ENCODE assay signal across 1 cellular context in the genomic region with DNA sequence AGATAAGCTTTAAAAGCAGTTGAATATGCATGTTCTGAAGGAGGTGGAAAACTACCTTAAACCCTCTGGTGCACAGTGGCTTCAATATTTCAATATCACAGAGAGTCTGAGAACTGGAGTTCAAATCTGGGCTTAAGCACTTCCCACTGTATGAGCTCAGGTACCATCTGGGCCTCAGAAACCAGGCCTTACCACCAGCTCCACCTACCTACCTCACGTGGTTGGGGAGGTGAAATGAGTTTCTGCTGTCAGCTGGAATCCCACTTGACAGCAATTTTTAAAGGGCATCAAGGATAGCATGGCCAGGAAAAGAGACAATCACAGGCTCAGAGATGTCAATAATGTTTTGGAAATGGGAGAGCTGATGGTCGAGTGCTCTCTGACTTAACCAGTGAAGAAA.
TF ChIP-seq lines count a peak whose summit lies in the region.

No MANE protein-coding gene starts in this region.

TF ChIP-seq in HepG2, 621 proteins besides CTCF, POLR2A, EP300 and RAD21:
- no peak for TF ChIP-seq NFKBIZ (CRISPR knock-in tag; IDR thresholded peaks at IDR 0.05)
- TF ChIP-seq, protein P1, sequence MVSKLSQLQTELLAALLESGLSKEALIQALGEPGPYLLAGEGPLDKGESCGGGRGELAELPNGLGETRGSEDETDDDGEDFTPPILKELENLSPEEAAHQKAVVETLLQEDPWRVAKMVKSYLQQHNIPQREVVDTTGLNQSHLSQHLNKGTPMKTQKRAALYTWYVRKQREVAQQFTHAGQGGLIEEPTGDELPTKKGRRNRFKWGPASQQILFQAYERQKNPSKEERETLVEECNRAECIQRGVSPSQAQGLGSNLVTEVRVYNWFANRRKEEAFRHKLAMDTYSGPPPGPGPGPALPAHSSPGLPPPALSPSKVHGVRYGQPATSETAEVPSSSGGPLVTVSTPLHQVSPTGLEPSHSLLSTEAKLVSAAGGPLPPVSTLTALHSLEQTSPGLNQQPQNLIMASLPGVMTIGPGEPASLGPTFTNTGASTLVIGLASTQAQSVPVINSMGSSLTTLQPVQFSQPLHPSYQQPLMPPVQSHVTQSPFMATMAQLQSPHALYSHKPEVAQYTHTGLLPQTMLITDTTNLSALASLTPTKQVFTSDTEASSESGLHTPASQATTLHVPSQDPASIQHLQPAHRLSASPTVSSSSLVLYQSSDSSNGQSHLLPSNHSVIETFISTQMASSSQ (IDR thresholded peaks at IDR 0.05; ENCODE audit: low read depth): no peak
- TF ChIP-seq, protein P1 (CRISPR knock-in tag; IDR thresholded peaks at IDR 0.05; ENCODE audit: borderline replicate concordance): no peak
- TF ChIP-seq ISL2 (CRISPR knock-in tag; IDR thresholded peaks at IDR 0.05): no peak
- TF ChIP-seq ZFP62 (CRISPR knock-in tag; IDR thresholded peaks at IDR 0.05): no peak
- no peak for TF ChIP-seq ZNF260 (CRISPR knock-in tag; IDR thresholded peaks at IDR 0.05; ENCODE audit: borderline replicate concordance, low read depth)
- TF ChIP-seq PTBP1 (IDR thresholded peaks at IDR 0.05; ENCODE audit: low read depth, low read length, poor library complexity, severe bottlenecking): no peak
- TF ChIP-seq, protein P2, sequence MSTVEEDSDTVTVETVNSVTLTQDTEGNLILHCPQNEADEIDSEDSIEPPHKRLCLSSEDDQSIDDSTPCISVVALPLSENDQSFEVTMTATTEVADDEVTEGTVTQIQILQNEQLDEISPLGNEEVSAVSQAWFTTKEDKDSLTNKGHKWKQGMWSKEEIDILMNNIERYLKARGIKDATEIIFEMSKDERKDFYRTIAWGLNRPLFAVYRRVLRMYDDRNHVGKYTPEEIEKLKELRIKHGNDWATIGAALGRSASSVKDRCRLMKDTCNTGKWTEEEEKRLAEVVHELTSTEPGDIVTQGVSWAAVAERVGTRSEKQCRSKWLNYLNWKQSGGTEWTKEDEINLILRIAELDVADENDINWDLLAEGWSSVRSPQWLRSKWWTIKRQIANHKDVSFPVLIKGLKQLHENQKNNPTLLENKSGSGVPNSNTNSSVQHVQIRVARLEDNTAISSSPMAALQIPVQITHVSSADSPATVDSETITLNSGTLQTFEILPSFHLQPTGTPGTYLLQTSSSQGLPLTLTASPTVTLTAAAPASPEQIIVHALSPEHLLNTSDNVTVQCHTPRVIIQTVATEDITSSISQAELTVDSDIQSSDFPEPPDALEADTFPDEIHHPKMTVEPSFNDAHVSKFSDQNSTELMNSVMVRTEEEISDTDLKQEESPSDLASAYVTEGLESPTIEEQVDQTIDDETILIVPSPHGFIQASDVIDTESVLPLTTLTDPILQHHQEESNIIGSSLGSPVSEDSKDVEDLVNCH (CRISPR knock-in tag; IDR thresholded peaks at IDR 0.05): no peak
- TF ChIP-seq, protein P3, sequence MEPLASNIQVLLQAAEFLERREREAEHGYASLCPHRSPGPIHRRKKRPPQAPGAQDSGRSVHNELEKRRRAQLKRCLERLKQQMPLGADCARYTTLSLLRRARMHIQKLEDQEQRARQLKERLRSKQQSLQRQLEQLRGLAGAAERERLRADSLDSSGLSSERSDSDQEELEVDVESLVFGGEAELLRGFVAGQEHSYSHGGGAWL (CRISPR knock-in tag; IDR thresholded peaks at IDR 0.05): no peak
- TF ChIP-seq, protein P4, sequence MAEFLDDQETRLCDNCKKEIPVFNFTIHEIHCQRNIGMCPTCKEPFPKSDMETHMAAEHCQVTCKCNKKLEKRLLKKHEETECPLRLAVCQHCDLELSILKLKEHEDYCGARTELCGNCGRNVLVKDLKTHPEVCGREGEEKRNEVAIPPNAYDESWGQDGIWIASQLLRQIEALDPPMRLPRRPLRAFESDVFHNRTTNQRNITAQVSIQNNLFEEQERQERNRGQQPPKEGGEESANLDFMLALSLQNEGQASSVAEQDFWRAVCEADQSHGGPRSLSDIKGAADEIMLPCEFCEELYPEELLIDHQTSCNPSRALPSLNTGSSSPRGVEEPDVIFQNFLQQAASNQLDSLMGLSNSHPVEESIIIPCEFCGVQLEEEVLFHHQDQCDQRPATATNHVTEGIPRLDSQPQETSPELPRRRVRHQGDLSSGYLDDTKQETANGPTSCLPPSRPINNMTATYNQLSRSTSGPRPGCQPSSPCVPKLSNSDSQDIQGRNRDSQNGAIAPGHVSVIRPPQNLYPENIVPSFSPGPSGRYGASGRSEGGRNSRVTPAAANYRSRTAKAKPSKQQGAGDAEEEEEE (CRISPR knock-in tag; IDR thresholded peaks at IDR 0.05; ENCODE audit: borderline replicate concordance): no peak
- TF ChIP-seq ZNF10 (CRISPR knock-in tag; IDR thresholded peaks at IDR 0.05; ENCODE audit: borderline replicate concordance, low read depth): no peak
- no peak for TF ChIP-seq ZNF343 (CRISPR knock-in tag; IDR thresholded peaks at IDR 0.05)
- no peak for TF ChIP-seq ZNF616 (CRISPR knock-in tag; IDR thresholded peaks at IDR 0.05; ENCODE audit: low read depth)
- no peak for TF ChIP-seq MEIS2 (CRISPR knock-in tag; IDR thresholded peaks at IDR 0.05)
- TF ChIP-seq, protein P5, sequence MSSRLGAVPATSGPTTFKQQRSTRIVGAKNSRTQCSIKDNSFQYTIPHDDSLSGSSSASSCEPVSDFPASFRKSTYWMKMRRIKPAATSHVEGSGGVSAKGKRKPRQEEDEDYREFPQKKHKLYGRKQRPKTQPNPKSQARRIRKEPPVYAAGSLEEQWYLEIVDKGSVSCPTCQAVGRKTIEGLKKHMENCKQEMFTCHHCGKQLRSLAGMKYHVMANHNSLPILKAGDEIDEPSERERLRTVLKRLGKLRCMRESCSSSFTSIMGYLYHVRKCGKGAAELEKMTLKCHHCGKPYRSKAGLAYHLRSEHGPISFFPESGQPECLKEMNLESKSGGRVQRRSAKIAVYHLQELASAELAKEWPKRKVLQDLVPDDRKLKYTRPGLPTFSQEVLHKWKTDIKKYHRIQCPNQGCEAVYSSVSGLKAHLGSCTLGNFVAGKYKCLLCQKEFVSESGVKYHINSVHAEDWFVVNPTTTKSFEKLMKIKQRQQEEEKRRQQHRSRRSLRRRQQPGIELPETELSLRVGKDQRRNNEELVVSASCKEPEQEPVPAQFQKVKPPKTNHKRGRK (CRISPR knock-in tag; IDR thresholded peaks at IDR 0.05): no peak
